Comparison of ENCODE assay signal across 1 cellular context in genomic region chr17:34377078-34377823, GRCh38.
TF ChIP-seq lines count a peak whose summit lies in the region.

No MANE protein-coding gene starts in this region.

TF ChIP-seq in HepG2, 621 proteins besides CTCF, POLR2A, EP300 and RAD21:
- TF ChIP-seq STAT5B (CRISPR knock-in tag; IDR thresholded peaks at IDR 0.05), result no peak
- TF ChIP-seq EHMT2 (IDR thresholded peaks at IDR 0.05; ENCODE audit: borderline replicate concordance, low read depth, low read length), result no peak
- no peak for TF ChIP-seq ZNF704 (CRISPR knock-in tag; IDR thresholded peaks at IDR 0.05; ENCODE audit: borderline replicate concordance)
- TF ChIP-seq ZNF280D (CRISPR knock-in tag; IDR thresholded peaks at IDR 0.05), result no peak
- no peak for TF ChIP-seq ZFP36L2 (CRISPR knock-in tag; IDR thresholded peaks at IDR 0.05)
- TF ChIP-seq ZNF362 (CRISPR knock-in tag; IDR thresholded peaks at IDR 0.05; ENCODE audit: borderline replicate concordance), result no peak
- no peak for TF ChIP-seq CBX5 (CRISPR knock-in tag; IDR thresholded peaks at IDR 0.05; ENCODE audit: borderline replicate concordance)
- TF ChIP-seq ZFAT (CRISPR knock-in tag; conservative IDR thresholded peaks at IDR 0.05), result no peak
- no peak for TF ChIP-seq ZNF569 (CRISPR knock-in tag; IDR thresholded peaks at IDR 0.05; ENCODE audit: borderline replicate concordance)
- TF ChIP-seq NBN (conservative IDR thresholded peaks at IDR 0.05), result no peak
- TF ChIP-seq KAT7 (CRISPR knock-in tag; IDR thresholded peaks at IDR 0.05; ENCODE audit: borderline replicate concordance), result no peak
- no peak for TF ChIP-seq ZNF580 (CRISPR knock-in tag; IDR thresholded peaks at IDR 0.05; ENCODE audit: borderline replicate concordance, low read depth)
